ENCODE assay signal across 23 cellular contexts in genomic region chr12:111602348-111602747, GRCh38.
"Had no signal": no experiment of that assay in that cellular context is flagged by ENCODE, and none has a peak within 500 bp of the region (broad histone marks: within the 10 kb centered on the region; RNA-seq: fewer than 3 reads in every experiment).

No MANE protein-coding gene starts in this region.

- H3K9me3 ChIP-seq: esophagus squamous epithelium, lower lobe of right lung, ovary, psoas muscle, thoracic aorta, tibial nerve, vagina had no signal

- H3K4me3 Mint-ChIP-seq: effector memory CD8-positive, alpha-beta T cell; nephron progenitor cell; stimulated activated naive B cell treated with anti-CD40 and anti-IgM and Interleukin-4, amounts not matched to agents 10 μg/mL and 1 μg/mL and 100 μg/mL, for 72 hours; stimulated activated naive CD8-positive, alpha-beta T cell treated with anti-CD3 and anti-CD28 coated beads, Interleukin-15, Interleukin-2, amounts not matched to agents 100 ng/mL and 50 ng/mL, for 24 hours had no signal

- ATAC-seq: effector memory CD8-positive, alpha-beta T cell; left ventricle myocardium superior; lower lobe of right lung; psoas muscle; right cardiac atrium; stimulated activated naive B cell treated with anti-CD40 and anti-IgM and Interleukin-4, amounts not matched to agents 10 μg/mL and 1 μg/mL and 100 μg/mL, for 72 hours had no signal

- DNase-seq: cortex of kidney; effector memory CD8-positive, alpha-beta T cell; esophagus squamous epithelium; hypothalamus; immature natural killer cell; islet precursor cell; left ventricle myocardium superior; lower lobe of right lung; nephron progenitor cell; occipital lobe; ovary; psoas muscle; stimulated activated CD4-positive, alpha-beta T cell treated with anti-CD3 and anti-CD28 coated beads, Interleukin-15, amount 100 ng/mL, for 24 hours; stimulated activated CD4-positive, alpha-beta T cell treated with anti-CD3 and anti-CD28 coated beads, Interleukin-2, amount 100 ng/mL, for 48 hours; stimulated activated naive B cell treated with anti-CD40 and anti-IgM and Interleukin-4, amounts not matched to agents 10 μg/mL and 1 μg/mL and 100 μg/mL, for 72 hours had no signal

- H3K36me3 Mint-ChIP-seq: immature natural killer cell; stimulated activated naive B cell treated with anti-CD40 and anti-IgM and Interleukin-4, amounts not matched to agents 10 μg/mL and 1 μg/mL and 100 μg/mL, for 72 hours had no signal

- H3K27me3 ChIP-seq: esophagus squamous epithelium, ovary, tibial nerve, vagina had no signal

- H3K4me3 ChIP-seq: esophagus squamous epithelium, lower lobe of right lung, ovary, psoas muscle, skin epidermis, thoracic aorta, tibial nerve, vagina had no signal

- H3K9me3 Mint-ChIP-seq: effector memory CD8-positive, alpha-beta T cell; immature natural killer cell; stimulated activated naive B cell treated with anti-CD40 and anti-IgM and Interleukin-4, amounts not matched to agents 10 μg/mL and 1 μg/mL and 100 μg/mL, for 72 hours; stimulated activated naive CD8-positive, alpha-beta T cell treated with anti-CD3 and anti-CD28 coated beads, Interleukin-15, Interleukin-2, amounts not matched to agents 100 ng/mL and 50 ng/mL, for 24 hours had no signal

- H3K36me3 ChIP-seq: esophagus squamous epithelium, lower lobe of right lung, ovary, thoracic aorta, tibial nerve, vagina had no signal

- H3K27ac ChIP-seq: esophagus squamous epithelium, lower lobe of right lung, ovary, psoas muscle, skin epidermis, thoracic aorta, tibial nerve, vagina had no signal

- H3K27me3 Mint-ChIP-seq: effector memory CD8-positive, alpha-beta T cell; stimulated activated naive B cell treated with anti-CD40 and anti-IgM and Interleukin-4, amounts not matched to agents 10 μg/mL and 1 μg/mL and 100 μg/mL, for 72 hours; stimulated activated naive CD8-positive, alpha-beta T cell treated with anti-CD3 and anti-CD28 coated beads, Interleukin-15, Interleukin-2, amounts not matched to agents 100 ng/mL and 50 ng/mL, for 24 hours had no signal

- H3K27ac Mint-ChIP-seq: effector memory CD8-positive, alpha-beta T cell; immature natural killer cell; nephron progenitor cell; stimulated activated naive B cell treated with anti-CD40 and anti-IgM and Interleukin-4, amounts not matched to agents 10 μg/mL and 1 μg/mL and 100 μg/mL, for 72 hours; stimulated activated naive CD8-positive, alpha-beta T cell treated with anti-CD3 and anti-CD28 coated beads, Interleukin-15, Interleukin-2, amounts not matched to agents 100 ng/mL and 50 ng/mL, for 24 hours had no signal

- FAIRE-seq: endometrium, frontal cortex had no signal
